In genomic region chr20:50535162-50535561, GRCh38 we compare ENCODE assay signal across 18 cellular contexts. TPM values are rescaled to one million over a fixed set of nuclear protein-coding genes. Genes with fewer than 3 reads are reported as not detected.
A peak's percentile ranks its signal among the peaks of the same experiment; 100 is the strongest.
DNase-seq lines count a peak whose midpoint lies in the region; ATAC-seq and TF ChIP-seq lines count a peak whose summit lies in the region.
"Had no signal": no experiment of that assay in that cellular context is flagged by ENCODE, and none has a peak within 500 bp of the region (broad histone marks: within the 10 kb centered on the region; RNA-seq: fewer than 3 reads in every experiment).

No MANE protein-coding gene starts in this region.

- H3K36me3 ChIP-seq in HCT116 (ENCODE audit: control insufficient read depth in 1 of 2, insufficient read depth in 2 of 2, low read length in 2 of 2) (no peaks in the 10 kb centered on the region), esophagus muscularis mucosa (no peaks in the 10 kb centered on the region), parathyroid adenoma (ENCODE audit: control insufficient read depth, insufficient read depth, low read length) (no peaks in the 10 kb centered on the region)
- H3K36me3 ChIP-seq: ascending aorta, gastrocnemius medialis, thoracic aorta had no signal

- peaks cover 95% of the 10 kb centered on the region for H3K79me2 ChIP-seq in HCT116 (ENCODE audit: insufficient read depth, low read length)
- H3K79me2 ChIP-seq in parathyroid adenoma, result peaks cover 64% of the 10 kb centered on the region

- no peaks in the 10 kb centered on the region for H4K20me1 ChIP-seq in HCT116 (ENCODE audit: insufficient read depth)

- H3K4me2 ChIP-seq in HCT116 (ENCODE audit: low read length) (peak overlapping the region; percentile 26), parathyroid adenoma (ENCODE audit: low read length) (no peak overlapping the region)

- H3K9me3 ChIP-seq in HCT116 (ENCODE audit: control insufficient read depth in 1 of 2, insufficient read depth in 1 of 2, low read depth in 1 of 2, low read length in 2 of 2), result no peaks in the 10 kb centered on the region
- H3K9me3 ChIP-seq in esophagus muscularis mucosa, result no peaks in the 10 kb centered on the region
- H3K9me3 ChIP-seq in parathyroid adenoma (ENCODE audit: control insufficient read depth, low read length), result no peaks in the 10 kb centered on the region
- H3K9me3 ChIP-seq: ascending aorta, gastrocnemius medialis, thoracic aorta had no signal

- H3K9ac ChIP-seq in HCT116 (ENCODE audit: low read length), result no peak overlapping the region
- H3K9ac ChIP-seq in parathyroid adenoma, result no peak overlapping the region
- H3K9ac ChIP-seq: BLaER1 treated with 17β-estradiol and CSF1 and Interleukin-3, amounts not matched to agents 10 nM and 100 nM had no signal

- H3K27ac Mint-ChIP-seq in CD14-positive monocyte, result peak overlapping the region in 4 of 7 donors; percentile 17 to 86 (median 66)
- H3K27ac Mint-ChIP-seq: activated CD8-positive, alpha-beta T cell treated with anti-CD3 and anti-CD28 coated beads, Interleukin-2, amount 10 ng/mL, durations not matched to agents 7 days and 5 days; activated T-helper 2 cell treated with anti-CD3 and anti-CD28 coated beads, Interferon-gamma antibody, Interleukin-2, Interleukin-4, amounts not matched to agents 10 μg/mL and 5 μg/mL and 100 μg/mL, durations not matched to agents 14 hours and 24 hours and 36 hours; nephron progenitor cell had no signal

- H3K27ac ChIP-seq in HCT116 (ENCODE audit: low read depth, low read length) (peak overlapping the region; percentile 44; the same call in 1 of the 2 replicates), esophagus muscularis mucosa (replicated peaks in 1 of 4) (peak overlapping the region; percentile 18 to 59 (median 36)), parathyroid adenoma (peak overlapping the region; percentile 98)
- H3K27ac ChIP-seq: ascending aorta; BLaER1 treated with 17β-estradiol and CSF1 and Interleukin-3, amounts not matched to agents 10 nM and 100 nM; thoracic aorta had no signal

- TF ChIP-seq CTCF in CD14-positive monocyte (IDR thresholded peaks at IDR 0.05) (no peak), HCT116 (IDR thresholded peaks at IDR 0.05 in 2 of 3, conservative IDR thresholded peaks at IDR 0.05 in 1 of 3; ENCODE audit: borderline replicate concordance in 1 of 3, insufficient read depth in 1 of 3, low read depth in 2 of 3, low read length in 2 of 3) (no peak), esophagus muscularis mucosa (IDR thresholded peaks at IDR 0.05) (no peak), parathyroid adenoma (IDR thresholded peaks at IDR 0.05) (no peak)

- no TSS peak for BruUV-seq in HCT116 (replicated peaks; lab: Mats Ljungman, UMichigan)

- no peak overlapping the region for H3K4me3 Mint-ChIP-seq in CD14-positive monocyte
- H3K4me3 Mint-ChIP-seq: activated CD8-positive, alpha-beta T cell treated with anti-CD3 and anti-CD28 coated beads, Interleukin-2, amount 10 ng/mL, durations not matched to agents 7 days and 5 days; nephron progenitor cell had no signal

- DNase-seq in CD14-positive monocyte (ENCODE audit: low spot score) (no peak), HCT116 (ENCODE audit: low read depth, low spot score) (no peak), esophagus muscularis mucosa (ENCODE audit: extremely low spot score) (no peak), cortex of kidney (lab: John Stamatoyannopoulos, UW) (no peak), GOT3 (lab: John Stamatoyannopoulos, UW) (no peak)
- no peak for DNase-seq in stimulated activated CD4-positive, alpha-beta T cell treated with anti-CD3 and anti-CD28 coated beads, Interleukin-1b, Interleukin-23, amount 100 ng/mL, for 48 hours
- DNase-seq: activated CD8-positive, alpha-beta T cell treated with anti-CD3 and anti-CD28 coated beads, Interleukin-2, amount 10 ng/mL, durations not matched to agents 7 days and 5 days; DMS 273 treated with DMSO at 0.1 percent for 48 hours; left ventricle myocardium superior; NCI-H1694; NCI-H510A; nephron progenitor cell had no signal

- no peaks in the 10 kb centered on the region for H3K27me3 ChIP-seq in HCT116 (ENCODE audit: insufficient read depth, low read length)
- no peaks in the 10 kb centered on the region for H3K27me3 ChIP-seq in esophagus muscularis mucosa
- no peaks in the 10 kb centered on the region for H3K27me3 ChIP-seq in parathyroid adenoma (ENCODE audit: control insufficient read depth, insufficient read depth, low read length)
- H3K27me3 ChIP-seq: ascending aorta; BLaER1 treated with 17β-estradiol and CSF1 and Interleukin-3, amounts not matched to agents 10 nM and 100 nM; gastrocnemius medialis had no signal

- peaks cover 10 to 25% of the 10 kb centered on the region in 2 donors for H3K36me3 Mint-ChIP-seq in CD14-positive monocyte

- WGBS in esophagus muscularis mucosa, result 93% methylated on average over 8 of the region's 8 CpGs

- H3K9me3 Mint-ChIP-seq in CD14-positive monocyte, result peaks cover 0 to 12% (median 5%) of the 10 kb centered on the region in 7 donors
- H3K9me3 Mint-ChIP-seq: activated T-helper 2 cell treated with anti-CD3 and anti-CD28 coated beads, Interferon-gamma antibody, Interleukin-2, Interleukin-4, amounts not matched to agents 10 μg/mL and 5 μg/mL and 100 μg/mL, durations not matched to agents 14 hours and 24 hours and 36 hours had no signal

- H3K4me3 ChIP-seq in HCT116 (replicated peaks in 1 of 2; ENCODE audit: low read depth in 1 of 2, low read length in 2 of 2) (no peak overlapping the region), esophagus muscularis mucosa (no peak overlapping the region), parathyroid adenoma (ENCODE audit: low read depth, low read length) (no peak overlapping the region)
- H3K4me3 ChIP-seq: ascending aorta; BLaER1 treated with 17β-estradiol and CSF1 and Interleukin-3, amounts not matched to agents 10 nM and 100 nM; gastrocnemius medialis; thoracic aorta had no signal

- no peak for TF ChIP-seq EP300 in esophagus muscularis mucosa (IDR thresholded peaks at IDR 0.05)

- CTCF ChIA-PET in HCT116 (lab: Charles Lee), result no interaction called here

- H3K9me2 ChIP-seq in HCT116 (ENCODE audit: insufficient read depth), result no peaks in the 10 kb centered on the region

- intact Hi-C loops in CD14-positive monocyte (cut with micrococcal nuclease), result no loop called here
- intact Hi-C loops in HCT116 (cut with micrococcal nuclease), result no loop called here
- intact Hi-C loops in esophagus muscularis mucosa (cut with DNase I), result no loop called here

- ATAC-seq in HCT116, result peak; percentile 38; the same call in 1 of the 2 replicates
- ATAC-seq: activated CD8-positive, alpha-beta T cell treated with anti-CD3 and anti-CD28 coated beads, Interleukin-2, amount 10 ng/mL, durations not matched to agents 7 days and 5 days; left ventricle myocardium superior had no signal

- TF ChIP-seq POLR2A in HCT116 (IDR thresholded peaks at IDR 0.05; ENCODE audit: borderline replicate concordance, extremely low read depth, insufficient read depth, insufficient read length), result no peak
- no peak for TF ChIP-seq POLR2A in esophagus muscularis mucosa (IDR thresholded peaks at IDR 0.05; ENCODE audit: low read depth)

- H3K4me1 ChIP-seq in HCT116 (ENCODE audit: control insufficient read depth in 1 of 2, insufficient read depth in 2 of 2, low read length in 2 of 2) (peaks cover 64 to 85% of the 10 kb centered on the region in 2 experiments), esophagus muscularis mucosa (peaks cover 40 to 92% (median 91%) of the 10 kb centered on the region in 4 donors), parathyroid adenoma (peaks cover 52% of the 10 kb centered on the region)

- no peak for TF ChIP-seq RAD21 in HCT116 (IDR thresholded peaks at IDR 0.05; ENCODE audit: low read depth)

- POLR2A ChIA-PET in HCT116 (lab: Charles Lee), result no interaction called here

- RAD21 ChIA-PET in HCT116 (lab: Charles Lee; ENCODE audit: low non-redundant PET in 1 of 2, low total read pairs in 2 of 2, uncharacterized antibody in 2 of 2, unreplicated experiment in 2 of 2), result no interaction called here

- peaks cover 55% of the 10 kb centered on the region for H3K4me1 Mint-ChIP-seq in CD14-positive monocyte

- no peaks in the 10 kb centered on the region for H3K27me3 Mint-ChIP-seq in CD14-positive monocyte (ENCODE audit: low read depth in 3 of 3)

- H2AFZ ChIP-seq in HCT116 (ENCODE audit: low read depth, low read length, poor library complexity, severe bottlenecking) (no peak overlapping the region), parathyroid adenoma (no peak overlapping the region)

TF ChIP-seq in HCT116, 20 proteins besides CTCF, POLR2A, EP300 and RAD21 (continues in another document):
- TF ChIP-seq JUND (IDR thresholded peaks at IDR 0.05) (no peak), EZH2phosphoT487 (IDR thresholded peaks at IDR 0.05; ENCODE audit: borderline replicate concordance) (no peak), SIN3A (IDR thresholded peaks at IDR 0.05; ENCODE audit: low read depth) (no peak), REST (IDR thresholded peaks at IDR 0.05; ENCODE audit: low read depth) (no peak)
- TF ChIP-seq, protein P1, sequence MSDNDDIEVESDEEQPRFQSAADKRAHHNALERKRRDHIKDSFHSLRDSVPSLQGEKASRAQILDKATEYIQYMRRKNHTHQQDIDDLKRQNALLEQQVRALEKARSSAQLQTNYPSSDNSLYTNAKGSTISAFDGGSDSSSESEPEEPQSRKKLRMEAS (IDR thresholded peaks at IDR 0.05), result no peak

RNA-seq across cellular contexts. Expression of gene PTPN1, which starts 25.0 kb away (rescaled TPM):
- 10 to 100 TPM; 12.4 to 19.1 TPM for polyA plus RNA-seq in CD14-positive monocyte
- 47.5 TPM for total RNA-seq in HCT116 (2021; ENCODE audit: unreplicated experiment)
- polyA plus RNA-seq in HCT116 (2012), result 28.6 and 33.0 TPM in 2 replicates
- 10 to 100 TPM; 21.2 to 49.0 (median 41.0) TPM for total RNA-seq in esophagus muscularis mucosa

Comparison
In these comparisons a context has a peak if more than half of its experiments do, and no peak if none do; other contexts are left out.
1. H3K27ac ChIP-seq: peak in every context shown above with its lines; median percentile 98 in parathyroid adenoma; 44 in HCT116; 36 in esophagus muscularis mucosa.